ENCODE assay signal across 18 cellular contexts in genomic region chr2:62465039-62465740, GRCh38. TPM values are rescaled to one million over a fixed set of nuclear protein-coding genes. Genes with fewer than 3 reads are reported as not detected.
A peak's percentile ranks its signal among the peaks of the same experiment; 100 is the strongest.
DNase-seq lines count a peak whose midpoint lies in the region; ATAC-seq and TF ChIP-seq lines count a peak whose summit lies in the region.
"Had no signal": no experiment of that assay in that cellular context is flagged by ENCODE, and none has a peak within 500 bp of the region (broad histone marks: within the 10 kb centered on the region; RNA-seq: fewer than 3 reads in every experiment).

No MANE protein-coding gene starts in this region.

- no peak overlapping the region for H3T11ph ChIP-seq in H9 (ENCODE audit: low read length)

- POLR2A ChIA-PET in WTC11 (lab: Charles Lee): interaction anchor here (1.0 to 1.7 kb wide), 3 partner anchors 13 to 582 kb away, joined by 3 to 7 read pairs (median 5); partner anchors contain the start of gene TMEM17

- H3K27ac Mint-ChIP-seq in H9: peak overlapping the region; percentile 82 to 95 (median 86)
- H3K27ac Mint-ChIP-seq in WTC11: peak overlapping the region; percentile 93
- H3K27ac Mint-ChIP-seq in progenitor cell of endocrine pancreas: peak overlapping the region; percentile 53
- H3K27ac Mint-ChIP-seq: B cell had no signal

- H4K8ac ChIP-seq in H9 (replicated peaks; ENCODE audit: insufficient read length, low read depth, low read length): no peak overlapping the region

- H2BK20ac ChIP-seq in H9 (ENCODE audit: low read depth, low read length, poor library complexity, severe bottlenecking): no peak overlapping the region

- DNase-seq in H9 (no peak), WTC11 (ENCODE audit: low spot score) (no peak), progenitor cell of endocrine pancreas (ENCODE audit: low spot score, unreplicated experiment) (no peak), NCI-H526 (lab: John Stamatoyannopoulos, UW) (no peak), NCI-H446 (lab: John Stamatoyannopoulos, UW) (no peak), NCI-H1105 treated with DMSO at 0.1 percent for 48 hours (lab: John Stamatoyannopoulos, UW) (no peak)
- DNase-seq: DMS53, GDM1, NCI-H1092, NCI-H1436 treated with DMSO at 0.1 percent for 48 hours, NCI-H1930, NCI-H510A, NCI-H748 treated with DMSO at 0.1 percent for 48 hours, PC-9 had no signal

- H3K9ac ChIP-seq in H9 (ENCODE audit: extremely low read depth, insufficient read length, low read length): no peak overlapping the region
- H3K9ac ChIP-seq in iPS-18a (ENCODE audit: low read length): peak overlapping the region; percentile 46

- H2BK12ac ChIP-seq in H9 (ENCODE audit: insufficient read length, low read depth, low read length): no peak overlapping the region

- H3K4me2 ChIP-seq in H9 (ENCODE audit: insufficient read depth, insufficient read length, low read length): no peak overlapping the region
- H3K4me2 ChIP-seq: PC-9 had no signal

- no peak overlapping the region for H3K4ac ChIP-seq in H9 (ENCODE audit: low read depth, low read length)

- no peaks in the 10 kb centered on the region for H3K27me3 ChIP-seq in H9 (ENCODE audit: insufficient read depth, low read length)
- no peaks in the 10 kb centered on the region for H3K27me3 ChIP-seq in iPS-18a (ENCODE audit: control insufficient read depth, insufficient read depth, low read length)

- H3K79me2 ChIP-seq in H9 (ENCODE audit: insufficient read depth, low read length): no peaks in the 10 kb centered on the region

- no peaks in the 10 kb centered on the region for H3K79me1 ChIP-seq in H9 (ENCODE audit: insufficient read depth, low read depth, low read length, poor library complexity, severe bottlenecking)

- H3K9me3 ChIP-seq in H9 (ENCODE audit: control insufficient read depth, low read depth, low read length): no peaks in the 10 kb centered on the region
- H3K9me3 ChIP-seq in iPS-18a (ENCODE audit: control insufficient read depth, low read depth, low read length): no peaks in the 10 kb centered on the region

- no peak overlapping the region for H2AFZ ChIP-seq in H9 (ENCODE audit: low read length)
- H2AFZ ChIP-seq: PC-9 had no signal

- no peak overlapping the region for H3K18ac ChIP-seq in H9 (ENCODE audit: insufficient read length, low read depth, low read length)

- H3K56ac ChIP-seq in H9 (ENCODE audit: insufficient read length, low read depth, low read length): no peak overlapping the region

- CTCF ChIA-PET in WTC11 (lab: Charles Lee): interaction anchor here (1.2 to 3.7 kb wide), 5 partner anchors 8 to 310 kb away, joined by 3 to 34 read pairs (median 13); partner anchors contain the start of gene TMEM17

- no peak overlapping the region for H4K5ac ChIP-seq in H9 (ENCODE audit: insufficient read length, low read depth, low read length)

- WGBS in H9 (ENCODE audit: extremely low coverage, insufficient read length, low lambda C conversion rate): no CpG with 5 or more reads among the region's 4 CpGs

- ATAC-seq in WTC11: no peak
- ATAC-seq: SK-N-SH treated with all-trans-retinoic acid at 6 μM for 48 hours had no signal

- H3K4me1 Mint-ChIP-seq in H9 (peaks cover 52 to 53% of the 10 kb centered on the region in 2 experiments), WTC11 (peaks cover 52% of the 10 kb centered on the region), progenitor cell of endocrine pancreas (ENCODE audit: low read depth) (peaks cover 26% of the 10 kb centered on the region)
- H3K4me1 Mint-ChIP-seq: B cell had no signal

- H3K36me3 Mint-ChIP-seq in H9 (ENCODE audit: insufficient read depth in 1 of 3, low read depth in 3 of 3) (peaks cover 0 to 2% (median 0%) of the 10 kb centered on the region in 3 experiments; a peak in 3 of 7 replicates), WTC11 (no peaks in the 10 kb centered on the region), progenitor cell of endocrine pancreas (ENCODE audit: insufficient read depth) (no peaks in the 10 kb centered on the region)
- H3K36me3 Mint-ChIP-seq: CD14-positive monocyte had no signal

- H3K4me1 ChIP-seq in H9 (ENCODE audit: insufficient read depth, low read length): peaks cover 13% of the 10 kb centered on the region; the same call in 1 of the 2 replicates
- peaks cover 40% of the 10 kb centered on the region for H3K4me1 ChIP-seq in iPS-18a (ENCODE audit: control insufficient read depth, low read depth, low read length)

- H3K27ac ChIP-seq in H9 (ENCODE audit: insufficient read length, low read depth, low read length) (peak overlapping the region; percentile 84), iPS-18a (ENCODE audit: low read length) (peak overlapping the region; percentile 78)
- H3K27ac ChIP-seq: PC-9 had no signal

- no peak overlapping the region for H2BK120ac ChIP-seq in H9 (ENCODE audit: low read depth, low read length, poor library complexity, severe bottlenecking)

- no peaks in the 10 kb centered on the region for H3K23me2 ChIP-seq in H9 (ENCODE audit: insufficient read length, low read depth, low read length, poor library complexity, severe bottlenecking)

- no peak overlapping the region for H3K4me3 Mint-ChIP-seq in H9
- no peak overlapping the region for H3K4me3 Mint-ChIP-seq in WTC11
- no peak overlapping the region for H3K4me3 Mint-ChIP-seq in progenitor cell of endocrine pancreas (ENCODE audit: low read depth)
- H3K4me3 Mint-ChIP-seq: B cell, CD14-positive monocyte had no signal

- H2BK5ac ChIP-seq in H9 (ENCODE audit: insufficient read length, low read length): no peak overlapping the region

- no peak overlapping the region for H3K14ac ChIP-seq in H9 (ENCODE audit: insufficient read depth, low read length)

- H4K91ac ChIP-seq in H9 (ENCODE audit: insufficient read length, low read depth, low read length): no peak overlapping the region

- TF ChIP-seq CTCF in H9 (conservative IDR thresholded peaks at IDR 0.05): no peak
- TF ChIP-seq CTCF in WTC11 (IDR thresholded peaks at IDR 0.05): no peak
- TF ChIP-seq CTCF in progenitor cell of endocrine pancreas (IDR thresholded peaks at IDR 0.05; ENCODE audit: unreplicated experiment): no peak

- H4K20me1 ChIP-seq in H9 (ENCODE audit: control insufficient read depth, insufficient read depth, insufficient read length): no peaks in the 10 kb centered on the region

- H3K27me3 Mint-ChIP-seq in H9 (ENCODE audit: low read depth) (no peaks in the 10 kb centered on the region), WTC11 (ENCODE audit: low read depth) (no peaks in the 10 kb centered on the region), progenitor cell of endocrine pancreas (no peaks in the 10 kb centered on the region)
- H3K27me3 Mint-ChIP-seq: B cell had no signal

- no peak overlapping the region for H2BK15ac ChIP-seq in H9 (ENCODE audit: low read depth, low read length)

- no peaks in the 10 kb centered on the region for H3K9me3 Mint-ChIP-seq in H9
- no peaks in the 10 kb centered on the region for H3K9me3 Mint-ChIP-seq in WTC11
- no peaks in the 10 kb centered on the region for H3K9me3 Mint-ChIP-seq in progenitor cell of endocrine pancreas (ENCODE audit: low read depth)
- H3K9me3 Mint-ChIP-seq: CD14-positive monocyte had no signal

- H2AK5ac ChIP-seq in H9 (ENCODE audit: insufficient read length, low read length): no peak overlapping the region

- no peak overlapping the region for H3K4me3 ChIP-seq in iPS-18a (ENCODE audit: low read length)
- H3K4me3 ChIP-seq: PC-9 had no signal

- no peaks in the 10 kb centered on the region for H3K36me3 ChIP-seq in iPS-18a (ENCODE audit: control insufficient read depth, low read depth, low read length)

- H3K23ac ChIP-seq in H9 (ENCODE audit: insufficient read length, low read depth, low read length): no peak overlapping the region

TF ChIP-seq in WTC11, 78 proteins besides CTCF, POLR2A, EP300 and RAD21 (continues in another document):
- TF ChIP-seq ZNF121 (CRISPR knock-in tag; IDR thresholded peaks at IDR 0.05) (no peak), ZMAT4 (CRISPR knock-in tag; IDR thresholded peaks at IDR 0.05) (no peak), RELA (CRISPR knock-in tag; IDR thresholded peaks at IDR 0.05; ENCODE audit: borderline replicate concordance) (no peak), HMGXB4 (CRISPR knock-in tag; IDR thresholded peaks at IDR 0.05) (no peak), E2F1 (CRISPR knock-in tag; IDR thresholded peaks at IDR 0.05) (no peak), ZNF219 (CRISPR knock-in tag; IDR thresholded peaks at IDR 0.05; ENCODE audit: borderline replicate concordance) (no peak), NFE2L1 (CRISPR knock-in tag; IDR thresholded peaks at IDR 0.05) (no peak), NFATC4 (CRISPR knock-in tag; IDR thresholded peaks at IDR 0.05) (no peak), KAT7 (CRISPR knock-in tag; IDR thresholded peaks at IDR 0.05; ENCODE audit: borderline replicate concordance) (no peak), FOXJ3 (CRISPR knock-in tag; IDR thresholded peaks at IDR 0.05; ENCODE audit: borderline replicate concordance) (no peak), PRRX2 (CRISPR knock-in tag; IDR thresholded peaks at IDR 0.05) (no peak)

RNA-seq across cellular contexts. Expression of gene TMEM17, which starts 40.8 kb away (rescaled TPM):
- total RNA-seq in H9 (2021) (1.3 and 1.5 TPM in 2 replicates), WTC11 (2021) (0.66 to 1.2 TPM (median 1.1 TPM) in 3 replicates), progenitor cell of endocrine pancreas (4.8 and 5.9 TPM in 2 replicates)
- total RNA-seq: B cell had no signal
